21 cellular contexts compared by ENCODE assay signal in the genomic region with DNA sequence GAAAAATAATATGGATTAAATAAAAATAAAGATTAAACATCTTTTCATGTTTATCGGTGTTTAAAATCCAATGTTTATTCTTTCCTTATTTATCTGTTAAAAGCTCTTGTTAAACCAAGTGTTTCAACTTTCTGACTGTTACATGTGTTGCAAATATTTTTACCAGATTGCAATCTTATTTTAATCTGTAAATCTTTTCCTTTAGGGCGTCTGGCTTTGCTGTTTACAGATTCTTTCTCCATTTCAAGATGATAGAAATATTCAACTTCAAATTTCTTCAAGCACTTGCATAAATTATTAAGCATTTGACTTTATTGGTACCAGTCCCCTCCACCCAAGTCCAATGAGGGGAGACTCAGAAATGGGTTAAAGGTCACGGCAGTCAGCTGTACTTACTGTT.
"Had no signal": no experiment of that assay in that cellular context is flagged by ENCODE, and none has a peak within 500 bp of the region (broad histone marks: within the 10 kb centered on the region; RNA-seq: fewer than 3 reads in every experiment).

No MANE protein-coding gene starts in this region.

- DNase-seq: activated CD4-positive, alpha-beta memory T cell treated with anti-CD3 and anti-CD28 coated beads for 36 hours; activated CD4-positive, alpha-beta T cell treated with anti-CD3 and anti-CD28 coated beads, Interleukin-2, amount 10 ng/mL, durations not matched to agents 7 days and 5 days; activated CD4-positive, CD25-positive, alpha-beta regulatory T cell; activated CD8-positive, alpha-beta memory T cell treated with anti-CD3 and anti-CD28 coated beads for 24 hours; activated effector memory CD4-positive, alpha-beta T cell treated with anti-CD3 and anti-CD28 coated beads, Interleukin-2, amount 50 U/mL, for 16 hours; activated naive CD4-positive, alpha-beta T cell treated with anti-CD3 and anti-CD28 coated beads for 36 hours; activated T-cell treated with anti-CD3 and anti-CD28 coated beads, Interleukin-2, amount 50 U/mL, for 4 hours; brain microvascular endothelial cell; MG63; MV-4-11; NCI-H1105; NCI-H1436; NCI-H1694 treated with DMSO at 0.1 percent for 48 hours; NCI-H2029 treated with DMSO at 0.1 percent for 48 hours; NCI-H510A treated with DMSO at 0.1 percent for 48 hours; PC-3; SIG-M5; T-cell; T-helper 2 cell had no signal

- H3K27ac ChIP-seq: brain microvascular endothelial cell, cardiac muscle cell, VCaP had no signal

- H3K9me3 ChIP-seq: MG63 had no signal

- H3K4me3 ChIP-seq: cardiac muscle cell, MG63 had no signal

- ATAC-seq: activated T-cell treated with anti-CD3 and anti-CD28 coated beads, Interleukin-2, amount 50 U/mL, for 4 hours; PC-3; T-cell had no signal

- H3K36me3 ChIP-seq: brain microvascular endothelial cell, cardiac muscle cell, MG63 had no signal

- H3K27me3 ChIP-seq: brain microvascular endothelial cell, cardiac muscle cell, MG63 had no signal
